In genomic region chr9:120714846-120715231, GRCh38 we compare ENCODE assay signal across 8 cellular contexts. TPM values are rescaled to one million over a fixed set of nuclear protein-coding genes. Genes with fewer than 3 reads are reported as not detected.
DNase-seq lines count a peak whose midpoint lies in the region; ATAC-seq and TF ChIP-seq lines count a peak whose summit lies in the region.

No MANE protein-coding gene starts in this region.

- no peaks in the 10 kb centered on the region for H3K9me3 Mint-ChIP-seq in activated CD4-positive, alpha-beta T cell treated with anti-CD3 and anti-CD28 coated beads for 36 hours (ENCODE audit: low read depth)
- no peaks in the 10 kb centered on the region for H3K9me3 Mint-ChIP-seq in endodermal cell

- H3K27ac Mint-ChIP-seq in activated CD4-positive, alpha-beta T cell treated with anti-CD3 and anti-CD28 coated beads for 36 hours, result no peak overlapping the region
- peak overlapping the region; percentile 75 for H3K27ac Mint-ChIP-seq in endodermal cell

- H3K4me3 ChIP-seq in Loucy (ENCODE audit: low read length, poor library complexity, severe bottlenecking) (peak overlapping the region; percentile 88), endodermal cell (ENCODE audit: low read length) (peak overlapping the region; percentile 89), neutrophil (ENCODE audit: low read depth in 1 of 2, low read length in 1 of 2) (peak overlapping the region; percentile 87 to 95)

- H2AFZ ChIP-seq in Loucy (ENCODE audit: low read length), result peak overlapping the region; percentile 93

- no peaks in the 10 kb centered on the region for H3F3A ChIP-seq in Loucy (ENCODE audit: low read depth)

- CTCF ChIA-PET in activated CD4-positive, alpha-beta T cell treated with anti-CD3 and anti-CD28 coated beads for 36 hours (lab: Charles Lee), result interaction anchor here (0.5 to 1.9 kb wide), 7 partner anchors 12 to 366 kb away, joined by 3 to 14 read pairs (median 3); no protein-coding TSS in a partner anchor

- H3K27ac ChIP-seq in endodermal cell (ENCODE audit: low read depth, low read length), result peak overlapping the region; percentile 99
- H3K27ac ChIP-seq in neutrophil, result peak overlapping the region; percentile 93

- H3K27me3 ChIP-seq in Loucy (ENCODE audit: insufficient read depth, low read length, poor library complexity, severe bottlenecking) (no peaks in the 10 kb centered on the region), endodermal cell (ENCODE audit: control insufficient read depth, insufficient read depth, low read length, poor library complexity, severe bottlenecking) (peaks cover 17% of the 10 kb centered on the region), neutrophil (no peaks in the 10 kb centered on the region)

- no peak for DNase-seq in activated CD4-positive, alpha-beta T cell treated with anti-CD3 and anti-CD28 coated beads for 36 hours
- no peak for DNase-seq in activated CD4-positive, alpha-beta T cell treated with anti-CD3 and anti-CD28 coated beads, Interleukin-2, amount 50 U/mL, for 1 hour
- DNase-seq in endodermal cell, result no peak
- DNase-seq in NCI-H128 (lab: John Stamatoyannopoulos, UW; ENCODE audit: unreplicated experiment), result no peak
- DNase-seq in central memory CD4-positive, alpha-beta T cell, result no peak

- H3K4me2 ChIP-seq in Loucy (ENCODE audit: low read depth, low read length, poor library complexity, severe bottlenecking), result peak overlapping the region; percentile 74

- POLR2A ChIA-PET in activated CD4-positive, alpha-beta T cell treated with anti-CD3 and anti-CD28 coated beads for 36 hours (lab: Charles Lee), result no interaction called here

- H3K9me3 ChIP-seq in Loucy (ENCODE audit: insufficient read depth, low read depth, low read length) (no peaks in the 10 kb centered on the region), endodermal cell (ENCODE audit: control insufficient read depth, low read length) (no peaks in the 10 kb centered on the region), neutrophil (no peaks in the 10 kb centered on the region)

- no peaks in the 10 kb centered on the region for H3K27me3 Mint-ChIP-seq in activated CD4-positive, alpha-beta T cell treated with anti-CD3 and anti-CD28 coated beads for 36 hours
- peaks cover 22% of the 10 kb centered on the region for H3K27me3 Mint-ChIP-seq in endodermal cell (ENCODE audit: insufficient read depth)

- H3K9me2 ChIP-seq in Loucy (replicated peaks; ENCODE audit: low read depth, low read length), result no peaks in the 10 kb centered on the region

- ATAC-seq in activated CD4-positive, alpha-beta T cell treated with anti-CD3 and anti-CD28 coated beads for 36 hours, result no peak
- no peak for ATAC-seq in GM21515 (IDR thresholded peaks at IDR 0.05; ENCODE audit: unreplicated experiment)

- intact Hi-C loops in activated CD4-positive, alpha-beta T cell treated with anti-CD3 and anti-CD28 coated beads for 36 hours (cut with DNase I, micrococcal nuclease), result loop anchor here (1.0 to 5.0 kb wide), 11 partner anchors 78 to 657 kb away; partner anchors contain the start of genes CDK5RAP2 (in 1 of the 2), CNTRL (in 1 of the 2), FBXW2 (in 1 of the 2) and PSMD5 (in 1 of the 2)

- peaks cover 32% of the 10 kb centered on the region for H3K4me1 Mint-ChIP-seq in activated CD4-positive, alpha-beta T cell treated with anti-CD3 and anti-CD28 coated beads for 36 hours
- peaks cover 24% of the 10 kb centered on the region for H3K4me1 Mint-ChIP-seq in endodermal cell

- H4K20me1 ChIP-seq in Loucy (ENCODE audit: insufficient read depth, low read length, poor library complexity, severe bottlenecking), result peaks cover 7% of the 10 kb centered on the region

- WGBS in endodermal cell (ENCODE audit: insufficient coverage in 1 of 2, insufficient read length in 1 of 2), 2 experiments, result 13 to 20% methylated on average over 18 to 26 of the region's 26 CpGs

- TF ChIP-seq CTCF in Loucy (conservative IDR thresholded peaks at IDR 0.05; ENCODE audit: low read length) (no peak), endodermal cell (conservative IDR thresholded peaks at IDR 0.05) (no peak), neutrophil (IDR thresholded peaks at IDR 0.05) (no peak)

- peaks cover 35% of the 10 kb centered on the region for H3K79me2 ChIP-seq in Loucy (ENCODE audit: insufficient read depth, low read length)

- H3K4me3 Mint-ChIP-seq in activated CD4-positive, alpha-beta T cell treated with anti-CD3 and anti-CD28 coated beads for 36 hours, result peak overlapping the region; percentile 76
- H3K4me3 Mint-ChIP-seq in endodermal cell, result peak overlapping the region; percentile 80

- H3K36me3 ChIP-seq in Loucy (ENCODE audit: insufficient read depth, low read length) (no peaks in the 10 kb centered on the region), endodermal cell (ENCODE audit: control insufficient read depth, insufficient read depth, low read length) (no peaks in the 10 kb centered on the region), neutrophil (peaks cover 3% of the 10 kb centered on the region)

- peaks cover 41% of the 10 kb centered on the region for H3K4me1 ChIP-seq in Loucy (ENCODE audit: insufficient read depth, low read length, poor library complexity, severe bottlenecking)
- peaks cover 5% of the 10 kb centered on the region for H3K4me1 ChIP-seq in endodermal cell (ENCODE audit: control insufficient read depth, insufficient read depth, low read length)
- peaks cover 34 to 45% of the 10 kb centered on the region in 2 experiments for H3K4me1 ChIP-seq in neutrophil (ENCODE audit: control insufficient read depth in 1 of 2, insufficient read depth in 1 of 2, low read depth in 1 of 2, low read length in 1 of 2)

- H3K9ac ChIP-seq in Loucy (ENCODE audit: low read depth, low read length, poor library complexity, severe bottlenecking), result peak overlapping the region; percentile 81
- peak overlapping the region; percentile 76 for H3K9ac ChIP-seq in endodermal cell (ENCODE audit: extremely low read depth, low read length, poor library complexity, severe bottlenecking)

- H3K36me3 Mint-ChIP-seq in activated CD4-positive, alpha-beta T cell treated with anti-CD3 and anti-CD28 coated beads for 36 hours (ENCODE audit: low read depth), result no peaks in the 10 kb centered on the region
- peaks cover 2% of the 10 kb centered on the region for H3K36me3 Mint-ChIP-seq in endodermal cell (ENCODE audit: low read depth)

RNA-seq across cellular contexts. Expression of gene MEGF9, which starts 0.6 kb away (rescaled TPM):
- total RNA-seq in activated CD4-positive, alpha-beta T cell treated with anti-CD3 and anti-CD28 coated beads for 36 hours, result 1 to 10 TPM; 3.3 to 3.6 TPM
- 10 to 100 TPM in 1 of 2 donors, 1 to 10 TPM in 1; 5.0 to 10.7 TPM for total RNA-seq in endodermal cell
- 15.5 TPM for polyA plus RNA-seq in endodermal cell (2013, experiment 1 of 2)
- 16.7 TPM for polyA plus RNA-seq in endodermal cell (2013, experiment 2 of 2)
